8 cellular contexts compared by ENCODE assay signal in genomic region chr7:27173412-27174076, GRCh38. TPM values are rescaled to one million over a fixed set of nuclear protein-coding genes. Genes with fewer than 3 reads are reported as not detected.
DNase-seq lines count a peak whose midpoint lies in the region; ATAC-seq and TF ChIP-seq lines count a peak whose summit lies in the region.

No MANE protein-coding gene starts in this region.

- peaks cover 7% of the 10 kb centered on the region for H4K20me1 ChIP-seq in osteoblast (ENCODE audit: insufficient read depth, low read length)

- peaks cover 8 to 52% of the 10 kb centered on the region in 2 donors for H3K27me3 ChIP-seq in esophagus (ENCODE audit: control insufficient read depth in 1 of 2, insufficient read depth in 2 of 2, low read length in 2 of 2)
- no peaks in the 10 kb centered on the region for H3K27me3 ChIP-seq in osteoblast (ENCODE audit: insufficient read depth, low read length)

- H2AFZ ChIP-seq in osteoblast (ENCODE audit: low read length): no peak overlapping the region

- no peak for ATAC-seq in GM21390 (IDR thresholded peaks at IDR 0.05; ENCODE audit: unreplicated experiment)

- H3K9me3 ChIP-seq in esophagus (ENCODE audit: control insufficient read depth in 2 of 2, insufficient read depth in 1 of 2, low read depth in 1 of 2, low read length in 1 of 2) (no peaks in the 10 kb centered on the region), osteoblast (ENCODE audit: low read depth, low read length) (no peaks in the 10 kb centered on the region)

- no peak for TF ChIP-seq CTCF in osteoblast (IDR thresholded peaks at IDR 0.05; ENCODE audit: extremely low read depth, low read depth, low read length)

- no peaks in the 10 kb centered on the region for H3K36me3 ChIP-seq in esophagus (ENCODE audit: control insufficient read depth in 2 of 2, insufficient read depth in 2 of 2, low read length in 1 of 2)
- H3K36me3 ChIP-seq in osteoblast (ENCODE audit: insufficient read depth, low read length): peaks cover 13% of the 10 kb centered on the region

- peaks cover 100% of the 10 kb centered on the region for H3K79me2 ChIP-seq in osteoblast (ENCODE audit: insufficient read depth, low read length)

- no peak overlapping the region for H3K27ac ChIP-seq in esophagus (ENCODE audit: low read depth in 2 of 2, low read length in 1 of 2)
- peak overlapping the region; percentile 76 for H3K27ac ChIP-seq in osteoblast (ENCODE audit: low read depth, low read length)

- H3K4me1 ChIP-seq in esophagus (ENCODE audit: control insufficient read depth in 2 of 2, insufficient read depth in 2 of 2, low read length in 1 of 2) (peaks cover 2 to 5% of the 10 kb centered on the region in 2 donors), osteoblast (ENCODE audit: insufficient read depth, low read length) (peaks cover 43% of the 10 kb centered on the region)

- 2% methylated on average over 73 to 92 of the region's 92 CpGs for WGBS in esophagus, 2 donors

- peak; percentile 62 to 83 for DNase-seq in NCI-H2081 (lab: John Stamatoyannopoulos, UW)
- no peak for DNase-seq in NCI-H2081 treated with DMSO at 0.1 percent for 48 hours (lab: John Stamatoyannopoulos, UW)
- peak; percentile 85 for DNase-seq in NCI-H69 (lab: John Stamatoyannopoulos, UW)
- DNase-seq in osteoblast (ENCODE audit: insufficient read length, low spot score, missing footprints): peak; percentile 79
- no peak for DNase-seq in HPDE6-E6E7 (ENCODE audit: extremely low spot score)
- no peak for DNase-seq in stimulated activated CD4-positive, alpha-beta T cell treated with anti-CD3 and anti-CD28 coated beads, Interleukin-4, amount 100 ng/mL, for 24 hours

- peak overlapping the region; percentile 42 to 54 for H3K4me3 ChIP-seq in esophagus (ENCODE audit: low read depth in 1 of 2, low read length in 2 of 2)
- peak overlapping the region; percentile 75 for H3K4me3 ChIP-seq in osteoblast (ENCODE audit: insufficient read depth, low read length)

- H3K4me2 ChIP-seq in osteoblast (ENCODE audit: insufficient read depth, low read length): peak overlapping the region; percentile 99

RNA-seq across cellular contexts. Expression of gene HOXA10, which starts 0.6 kb away (rescaled TPM):
- under 1 TPM; 0.09 to 0.16 TPM for polyA plus RNA-seq in esophagus
- 32.1 and 43.1 TPM in 2 replicates for total RNA-seq in osteoblast

RNA-seq across cellular contexts. Expression of gene HOXA9, which starts 8.2 kb away (rescaled TPM):
- under 1 TPM; 0.49 TPM for polyA plus RNA-seq in esophagus
- total RNA-seq in osteoblast: 15.3 and 19.5 TPM in 2 replicates

RNA-seq across cellular contexts. Expression of gene HOXA11, which starts 11.5 kb away (rescaled TPM):
- not detected for polyA plus RNA-seq in esophagus
- total RNA-seq in osteoblast: 14.4 and 15.2 TPM in 2 replicates

RNA-seq across cellular contexts. Expression of gene HOXA7, which starts 17.1 kb away (rescaled TPM):
- polyA plus RNA-seq in esophagus: 1 to 10 TPM; 1.5 to 1.8 TPM
- 3.6 and 4.4 TPM in 2 replicates for total RNA-seq in osteoblast

RNA-seq across cellular contexts. Expression of gene HOXA3, which starts 21.2 kb away (rescaled TPM):
- 1 to 10 TPM; 3.3 to 4.3 TPM for polyA plus RNA-seq in esophagus
- total RNA-seq in osteoblast: 3.5 and 4.0 TPM in 2 replicates

Comparison
In these comparisons a context has a peak if more than half of its experiments do, and no peak if none do; other contexts are left out.
1. DNase-seq: peak in NCI-H2081 (2 of 2), NCI-H69 (single experiment) and osteoblast (single experiment); none in NCI-H2081 treated with DMSO at 0.1 percent for 48 hours (single experiment), HPDE6-E6E7 (single experiment) and stimulated activated CD4-positive, alpha-beta T cell treated with anti-CD3 and anti-CD28 coated beads, Interleukin-4, amount 100 ng/mL, for 24 hours (single experiment).